In the genomic region with DNA sequence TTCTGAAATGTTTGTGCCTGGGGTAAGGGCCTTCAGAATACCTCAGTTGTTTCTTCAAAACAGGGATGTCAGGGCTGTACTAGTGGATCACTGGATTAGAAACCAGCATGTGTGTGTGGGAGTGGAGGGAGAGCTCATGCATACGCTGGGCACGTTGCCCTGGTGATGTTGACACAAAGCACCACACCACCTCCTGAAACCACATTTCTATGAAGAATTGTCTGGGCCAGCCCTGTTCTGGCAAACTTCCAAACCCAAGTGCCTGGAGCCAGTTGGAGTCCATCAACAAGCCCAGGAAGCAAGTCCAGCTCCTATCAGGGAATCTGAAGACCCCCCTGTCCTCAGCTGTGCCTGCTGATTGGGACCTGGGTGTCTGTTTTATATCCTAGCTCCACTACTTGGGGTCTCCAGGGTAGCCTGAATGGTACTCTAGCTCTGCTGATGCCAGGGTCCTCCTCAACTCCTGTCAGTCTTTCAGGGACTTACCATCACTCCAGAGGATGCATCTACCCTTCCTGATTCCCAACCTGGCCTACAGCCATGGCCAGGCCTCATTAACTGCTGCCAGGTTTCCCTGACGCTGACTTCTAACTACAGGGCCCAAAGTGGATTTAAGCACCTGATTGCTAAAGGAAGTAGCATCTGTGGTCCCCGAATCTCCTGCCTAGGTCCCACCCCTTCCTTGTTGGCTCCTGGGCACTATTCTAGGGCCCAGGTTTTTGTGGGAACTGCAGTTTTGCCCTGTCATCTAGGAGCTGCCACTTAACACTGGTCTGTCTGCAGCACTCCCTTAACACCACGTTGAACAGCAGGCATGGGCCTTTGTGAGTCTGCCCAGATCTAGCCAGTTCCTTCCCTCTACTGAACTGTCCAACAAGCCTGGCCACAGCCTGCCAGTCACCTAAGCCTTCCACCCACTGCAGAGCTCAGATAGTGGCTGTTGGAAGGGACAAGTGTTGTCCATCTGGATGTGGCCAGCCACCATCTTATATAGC, we compare ENCODE assay signal across 8 cellular contexts. TPM values are rescaled to one million over a fixed set of nuclear protein-coding genes. Genes with fewer than 3 reads are reported as not detected.
A peak's percentile ranks its signal among the peaks of the same experiment; 100 is the strongest.
DNase-seq lines count a peak whose midpoint lies in the region; ATAC-seq and TF ChIP-seq lines count a peak whose summit lies in the region.

No MANE protein-coding gene starts in this region.

- H3K36me3 ChIP-seq in BJ (ENCODE audit: control insufficient read depth, insufficient read depth, low read length), result no peaks in the 10 kb centered on the region
- no peaks in the 10 kb centered on the region for H3K36me3 ChIP-seq in smooth muscle cell (ENCODE audit: low read depth)

- H3K4me3 Mint-ChIP-seq in activated naive CD8-positive, alpha-beta T cell treated with anti-CD3 and anti-CD28 coated beads for 36 hours, result no peak overlapping the region

- no peak overlapping the region for H2AFZ ChIP-seq in smooth muscle cell (ENCODE audit: low read depth)

- no peaks in the 10 kb centered on the region for H3K9me3 ChIP-seq in smooth muscle cell (replicated peaks; ENCODE audit: low read depth)

- no peak for TF ChIP-seq CTCF in BJ (IDR thresholded peaks at IDR 0.05; ENCODE audit: insufficient read depth, low read depth, low read length)
- TF ChIP-seq CTCF in smooth muscle cell (IDR thresholded peaks at IDR 0.05; ENCODE audit: borderline replicate concordance, insufficient read depth, poor library complexity, severe bottlenecking), result no peak

- H3K9me3 Mint-ChIP-seq in activated naive CD8-positive, alpha-beta T cell treated with anti-CD3 and anti-CD28 coated beads for 36 hours, result no peaks in the 10 kb centered on the region

- H3K4me1 ChIP-seq in smooth muscle cell (ENCODE audit: low read depth), result no peaks in the 10 kb centered on the region

- no peaks in the 10 kb centered on the region for H4K20me1 ChIP-seq in smooth muscle cell (ENCODE audit: low read depth)

- H3K27ac ChIP-seq in smooth muscle cell (ENCODE audit: low read depth), result peak overlapping the region; percentile 81

- H3K79me2 ChIP-seq in smooth muscle cell (ENCODE audit: low read depth), result no peaks in the 10 kb centered on the region

- no peaks in the 10 kb centered on the region for H3K27me3 Mint-ChIP-seq in activated naive CD8-positive, alpha-beta T cell treated with anti-CD3 and anti-CD28 coated beads for 36 hours

- peaks cover 17% of the 10 kb centered on the region for H3F3A ChIP-seq in smooth muscle cell (ENCODE audit: low read depth)

- peak overlapping the region; percentile 48 for H3K9ac ChIP-seq in smooth muscle cell (ENCODE audit: low read depth)

- peaks cover 3% of the 10 kb centered on the region for H3K36me3 Mint-ChIP-seq in activated naive CD8-positive, alpha-beta T cell treated with anti-CD3 and anti-CD28 coated beads for 36 hours

- no peak overlapping the region for H3K27ac Mint-ChIP-seq in activated naive CD8-positive, alpha-beta T cell treated with anti-CD3 and anti-CD28 coated beads for 36 hours

- H3K27me3 ChIP-seq in BJ (ENCODE audit: control insufficient read depth, insufficient read depth, low read length) (peaks cover 2% of the 10 kb centered on the region; the same call in 1 of the 2 replicates), smooth muscle cell (ENCODE audit: low read depth) (no peaks in the 10 kb centered on the region)

- H3K4me3 ChIP-seq in BJ (ENCODE audit: low read depth, low read length) (no peak overlapping the region), smooth muscle cell (no peak overlapping the region)

- peaks cover 16% of the 10 kb centered on the region for H3K4me1 Mint-ChIP-seq in activated naive CD8-positive, alpha-beta T cell treated with anti-CD3 and anti-CD28 coated beads for 36 hours

- CTCF ChIA-PET in BJ (lab: Yijun Ruan, JAX), result interaction anchor here (0.6 to 1.5 kb wide), 2 partner anchors 98 to 902 kb away, joined by 3 to 4 read pairs; no protein-coding TSS in a partner anchor

- H3K4me2 ChIP-seq in smooth muscle cell, result peak overlapping the region; percentile 23

- POLR2A ChIA-PET in BJ (lab: Charles Lee), result interaction anchor here (0.6 kb wide), 1 partner anchor 10 kb away, joined by 3 read pairs; no protein-coding TSS in a partner anchor

- ATAC-seq in left cardiac atrium (peak; percentile 88 to 90), HG03280 (IDR thresholded peaks at IDR 0.05; ENCODE audit: unreplicated experiment) (no peak)

- DNase-seq in BJ (ENCODE audit: low read depth) (peak; percentile 81), H4 (ENCODE audit: low spot score) (peak; percentile 93), NCI-H2081 treated with DMSO at 0.1 percent for 48 hours (lab: John Stamatoyannopoulos, UW) (peak; percentile 94), left cardiac atrium (peak; percentile 82), smooth muscle cell (lab: John Stamatoyannopoulos, UW; ENCODE audit: unreplicated experiment) (peak; percentile 29), D341Med (ENCODE audit: low spot score) (no peak)
- peak; percentile 42 for DNase-seq in activated naive CD8-positive, alpha-beta T cell treated with anti-CD3 and anti-CD28 coated beads for 36 hours

- intact Hi-C loops in left cardiac atrium (cut with DNase I), result no loop called here

- WGBS in smooth muscle cell (ENCODE audit: low lambda C conversion rate), result 51% methylated on average over 5 of the region's 5 CpGs

RNA-seq across cellular contexts. Expression of gene LPAR3, which starts 45.5 kb away (rescaled TPM):
- 0.05 TPM in 1 of 2 replicates, not detected in the other for polyA plus RNA-seq in BJ (2011; rRNA removed)
- polyA minus RNA-seq in BJ (2011; rRNA and poly(A)+ RNA removed), result 0.21 TPM in 1 of 2 replicates, not detected in the other
- 0.27 TPM in 1 of 2 replicates, not detected in the other for total RNA-seq in H4 (2014; rRNA removed; shearing (Covaris generic))
- 1 to 10 TPM; 1.1 to 1.4 TPM for total RNA-seq in activated naive CD8-positive, alpha-beta T cell treated with anti-CD3 and anti-CD28 coated beads for 36 hours
- 10 to 100 TPM; 22.1 to 29.9 TPM for total RNA-seq in left cardiac atrium
- total RNA-seq in smooth muscle cell, result 0.94 and 2.1 TPM in 2 replicates
- 0.60 and 0.78 TPM in 2 replicates for polyA plus RNA-seq in smooth muscle cell
